Comparison of ENCODE assay signal across 34 cellular contexts in genomic region chr12:47053991-47054390, GRCh38.
"Had no signal": no experiment of that assay in that cellular context is flagged by ENCODE, and none has a peak within 500 bp of the region (broad histone marks: within the 10 kb centered on the region; RNA-seq: fewer than 3 reads in every experiment).

No MANE protein-coding gene starts in this region.

- H3K27me3 ChIP-seq: MG63 had no signal

- H3K27ac ChIP-seq: KMS-11 had no signal

- H3K9me3 ChIP-seq: MG63 had no signal

- H3K36me3 ChIP-seq: MG63 had no signal

- H3K4me3 ChIP-seq: MG63 had no signal

- H3K9ac ChIP-seq: KMS-11 had no signal

- H3K4me2 ChIP-seq: KMS-11 had no signal

- DNase-seq: Karpas-422, Kasumi-1, KG1, MG63, MM.1S, NCI-H1048, NCI-H1092, NCI-H1092 treated with DMSO at 0.1 percent for 48 hours, NCI-H1105, NCI-H1105 treated with DMSO at 0.1 percent for 48 hours, NCI-H1417, NCI-H1417 treated with DMSO at 0.1 percent for 48 hours, NCI-H1436, NCI-H1436 treated with DMSO at 0.1 percent for 48 hours, NCI-H146, NCI-H1694, NCI-H1694 treated with DMSO at 0.1 percent for 48 hours, NCI-H187, NCI-H187 treated with DMSO at 0.1 percent for 48 hours, NCI-H1930, NCI-H2029, NCI-H2029 treated with DMSO at 0.1 percent for 48 hours, NCI-H2081, NCI-H2081 treated with DMSO at 0.1 percent for 48 hours, NCI-H2107, NCI-H2171, NCI-H2171 treated with DMSO at 0.1 percent for 48 hours, NCI-H2227 treated with DMSO at 0.1 percent for 48 hours, NCI-H226, NCI-H345, NCI-H446, NCI-H446 treated with DMSO at 0.1 percent for 48 hours, NCI-H510A had no signal
